ENCODE assay signal across 3 cellular contexts in the genomic region with DNA sequence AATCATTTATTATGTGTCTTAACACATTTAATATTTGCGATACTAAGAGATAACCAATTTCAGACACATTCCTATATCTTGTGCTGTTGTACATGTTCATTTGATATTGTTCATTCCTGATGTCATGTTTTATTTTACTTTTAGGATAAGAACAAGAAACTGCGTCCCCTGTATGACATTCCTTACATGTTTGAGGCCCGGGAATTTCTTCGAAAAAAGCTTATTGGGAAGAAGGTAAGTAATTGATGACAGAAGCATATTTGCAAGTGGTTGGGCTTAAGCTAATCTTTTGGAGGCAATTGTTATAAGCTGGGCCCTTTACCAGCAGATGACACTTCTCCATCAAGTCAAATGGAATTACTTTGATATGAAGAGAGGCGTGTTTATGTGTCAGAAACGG.
TF ChIP-seq lines count a peak whose summit lies in the region.

No MANE protein-coding gene starts in this region.

TF ChIP-seq in HepG2, 621 proteins besides CTCF, POLR2A, EP300 and RAD21:
- TF ChIP-seq TBP (CRISPR knock-in tag; IDR thresholded peaks at IDR 0.05) (no peak), MAFK (conservative IDR thresholded peaks at IDR 0.05 in 1 of 2, IDR thresholded peaks at IDR 0.05 in 1 of 2; ENCODE audit: low read length in 2 of 2) (peak; percentile 73 to 85), NFKBIZ (CRISPR knock-in tag; IDR thresholded peaks at IDR 0.05) (no peak), MAFF (IDR thresholded peaks at IDR 0.05; ENCODE audit: low read depth, low read length) (peak; percentile 75), ZNF780A (CRISPR knock-in tag; IDR thresholded peaks at IDR 0.05) (no peak), NFIC (IDR thresholded peaks at IDR 0.05; ENCODE audit: low read length) (no peak)
- TF ChIP-seq, protein P1, sequence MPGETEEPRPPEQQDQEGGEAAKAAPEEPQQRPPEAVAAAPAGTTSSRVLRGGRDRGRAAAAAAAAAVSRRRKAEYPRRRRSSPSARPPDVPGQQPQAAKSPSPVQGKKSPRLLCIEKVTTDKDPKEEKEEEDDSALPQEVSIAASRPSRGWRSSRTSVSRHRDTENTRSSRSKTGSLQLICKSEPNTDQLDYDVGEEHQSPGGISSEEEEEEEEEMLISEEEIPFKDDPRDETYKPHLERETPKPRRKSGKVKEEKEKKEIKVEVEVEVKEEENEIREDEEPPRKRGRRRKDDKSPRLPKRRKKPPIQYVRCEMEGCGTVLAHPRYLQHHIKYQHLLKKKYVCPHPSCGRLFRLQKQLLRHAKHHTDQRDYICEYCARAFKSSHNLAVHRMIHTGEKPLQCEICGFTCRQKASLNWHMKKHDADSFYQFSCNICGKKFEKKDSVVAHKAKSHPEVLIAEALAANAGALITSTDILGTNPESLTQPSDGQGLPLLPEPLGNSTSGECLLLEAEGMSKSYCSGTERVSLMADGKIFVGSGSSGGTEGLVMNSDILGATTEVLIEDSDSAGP (CRISPR knock-in tag; IDR thresholded peaks at IDR 0.05; ENCODE audit: borderline replicate concordance), result no peak

TF ChIP-seq in SK-N-SH, 30 proteins besides CTCF, POLR2A, EP300 and RAD21:
- no peak for TF ChIP-seq GATA2 (CRISPR knock-in tag; IDR thresholded peaks at IDR 0.05)
- no peak for TF ChIP-seq SMC3 (IDR thresholded peaks at IDR 0.05; ENCODE audit: low read depth, low read length)
- TF ChIP-seq, protein P2, sequence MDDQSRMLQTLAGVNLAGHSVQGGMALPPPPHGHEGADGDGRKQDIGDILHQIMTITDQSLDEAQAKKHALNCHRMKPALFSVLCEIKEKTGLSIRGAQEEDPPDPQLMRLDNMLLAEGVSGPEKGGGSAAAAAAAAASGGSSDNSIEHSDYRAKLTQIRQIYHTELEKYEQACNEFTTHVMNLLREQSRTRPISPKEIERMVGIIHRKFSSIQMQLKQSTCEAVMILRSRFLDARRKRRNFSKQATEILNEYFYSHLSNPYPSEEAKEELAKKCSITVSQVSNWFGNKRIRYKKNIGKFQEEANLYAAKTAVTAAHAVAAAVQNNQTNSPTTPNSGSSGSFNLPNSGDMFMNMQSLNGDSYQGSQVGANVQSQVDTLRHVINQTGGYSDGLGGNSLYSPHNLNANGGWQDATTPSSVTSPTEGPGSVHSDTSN (IDR thresholded peaks at IDR 0.05), result peak; percentile 71
- no peak for TF ChIP-seq FOXM1 (IDR thresholded peaks at IDR 0.05; ENCODE audit: low read depth)
- no peak for TF ChIP-seq FOSL2 (IDR thresholded peaks at IDR 0.05; ENCODE audit: borderline replicate concordance, low read depth)
- no peak for TF ChIP-seq POLR2AphosphoS5 (IDR thresholded peaks at IDR 0.05; ENCODE audit: low read depth, low read length)
- no peak for TF ChIP-seq RCOR1 (IDR thresholded peaks at IDR 0.05; ENCODE audit: low read length)
- TF ChIP-seq MXI1 (IDR thresholded peaks at IDR 0.05; ENCODE audit: low read depth, low read length), result no peak
- TF ChIP-seq, protein P3, sequence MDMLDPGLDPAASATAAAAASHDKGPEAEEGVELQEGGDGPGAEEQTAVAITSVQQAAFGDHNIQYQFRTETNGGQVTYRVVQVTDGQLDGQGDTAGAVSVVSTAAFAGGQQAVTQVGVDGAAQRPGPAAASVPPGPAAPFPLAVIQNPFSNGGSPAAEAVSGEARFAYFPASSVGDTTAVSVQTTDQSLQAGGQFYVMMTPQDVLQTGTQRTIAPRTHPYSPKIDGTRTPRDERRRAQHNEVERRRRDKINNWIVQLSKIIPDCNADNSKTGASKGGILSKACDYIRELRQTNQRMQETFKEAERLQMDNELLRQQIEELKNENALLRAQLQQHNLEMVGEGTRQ (IDR thresholded peaks at IDR 0.05; ENCODE audit: borderline replicate concordance, low read depth, low read length), result no peak
- 0 out of 2 replicates have a peak, but pooled peaks have one; percentile 8 for TF ChIP-seq JUND (IDR thresholded peaks at IDR 0.05)
- no peak for TF ChIP-seq FOXJ3 (CRISPR knock-in tag; IDR thresholded peaks at IDR 0.05)
- TF ChIP-seq CHD2 (IDR thresholded peaks at IDR 0.05; ENCODE audit: low read length, partially characterized antibody), result no peak
- TF ChIP-seq TEAD4 (IDR thresholded peaks at IDR 0.05; ENCODE audit: borderline replicate concordance, insufficient read depth), result peak; percentile 53; the same call in 1 of the 2 replicates
- TF ChIP-seq EZH2phosphoT487 (IDR thresholded peaks at IDR 0.05; ENCODE audit: borderline replicate concordance, low read depth), result no peak
- peak; percentile 86 for TF ChIP-seq TCF12 (IDR thresholded peaks at IDR 0.05)
- TF ChIP-seq NRF1 (IDR thresholded peaks at IDR 0.05; ENCODE audit: low read depth, low read length), result no peak
- TF ChIP-seq GABPA (IDR thresholded peaks at IDR 0.05; ENCODE audit: low read depth), result no peak
- TF ChIP-seq, protein P4, sequence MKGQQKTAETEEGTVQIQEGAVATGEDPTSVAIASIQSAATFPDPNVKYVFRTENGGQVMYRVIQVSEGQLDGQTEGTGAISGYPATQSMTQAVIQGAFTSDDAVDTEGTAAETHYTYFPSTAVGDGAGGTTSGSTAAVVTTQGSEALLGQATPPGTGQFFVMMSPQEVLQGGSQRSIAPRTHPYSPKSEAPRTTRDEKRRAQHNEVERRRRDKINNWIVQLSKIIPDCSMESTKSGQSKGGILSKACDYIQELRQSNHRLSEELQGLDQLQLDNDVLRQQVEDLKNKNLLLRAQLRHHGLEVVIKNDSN (IDR thresholded peaks at IDR 0.05; ENCODE audit: borderline replicate concordance, low read depth), result no peak
- no peak for TF ChIP-seq RFX5 (IDR thresholded peaks at IDR 0.05; ENCODE audit: low read length)
- TF ChIP-seq, protein P5, sequence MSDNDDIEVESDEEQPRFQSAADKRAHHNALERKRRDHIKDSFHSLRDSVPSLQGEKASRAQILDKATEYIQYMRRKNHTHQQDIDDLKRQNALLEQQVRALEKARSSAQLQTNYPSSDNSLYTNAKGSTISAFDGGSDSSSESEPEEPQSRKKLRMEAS (IDR thresholded peaks at IDR 0.05; ENCODE audit: low read depth), result no peak
- TF ChIP-seq, protein P6, sequence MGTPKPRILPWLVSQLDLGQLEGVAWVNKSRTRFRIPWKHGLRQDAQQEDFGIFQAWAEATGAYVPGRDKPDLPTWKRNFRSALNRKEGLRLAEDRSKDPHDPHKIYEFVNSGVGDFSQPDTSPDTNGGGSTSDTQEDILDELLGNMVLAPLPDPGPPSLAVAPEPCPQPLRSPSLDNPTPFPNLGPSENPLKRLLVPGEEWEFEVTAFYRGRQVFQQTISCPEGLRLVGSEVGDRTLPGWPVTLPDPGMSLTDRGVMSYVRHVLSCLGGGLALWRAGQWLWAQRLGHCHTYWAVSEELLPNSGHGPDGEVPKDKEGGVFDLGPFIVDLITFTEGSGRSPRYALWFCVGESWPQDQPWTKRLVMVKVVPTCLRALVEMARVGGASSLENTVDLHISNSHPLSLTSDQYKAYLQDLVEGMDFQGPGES (IDR thresholded peaks at IDR 0.05; ENCODE audit: low read depth, low read length), result no peak
- TF ChIP-seq SIN3A (IDR thresholded peaks at IDR 0.05; ENCODE audit: borderline replicate concordance, low read depth, low read length), result no peak
- no peak for TF ChIP-seq MEF2A (IDR thresholded peaks at IDR 0.05; ENCODE audit: borderline replicate concordance, low read depth)

TF ChIP-seq in H1, 55 proteins besides CTCF, POLR2A, EP300 and RAD21:
- TF ChIP-seq MAFK (IDR thresholded peaks at IDR 0.05; ENCODE audit: low read depth, low read length) (peak; percentile 37; the same call in 1 of the 2 replicates), BCL11A (IDR thresholded peaks at IDR 0.05; ENCODE audit: low read depth in 2 of 2, low read length in 2 of 2) (no peak)
